Comparison of ENCODE assay signal across 24 cellular contexts in genomic region chr5:147426928-147427327, GRCh38.
DNase-seq lines count a peak whose midpoint lies in the region; ATAC-seq, FAIRE-seq and TF ChIP-seq lines count a peak whose summit lies in the region.
"Had no signal": no experiment of that assay in that cellular context is flagged by ENCODE, and none has a peak within 500 bp of the region (broad histone marks: within the 10 kb centered on the region; RNA-seq: fewer than 3 reads in every experiment).

No MANE protein-coding gene starts in this region.

- intact Hi-C loops in esophagus muscularis mucosa (cut with DNase I), result no loop called here

- peaks cover 21% of the 10 kb centered on the region for H3K79me2 ChIP-seq in osteoblast (ENCODE audit: insufficient read depth, low read length)

- H2AFZ ChIP-seq in osteoblast (ENCODE audit: low read length), result no peak overlapping the region
- H2AFZ ChIP-seq: GM23248 had no signal

- DNase-seq in SK-MEL-5 (ENCODE audit: low read depth, low spot score), result peak; percentile 16
- DNase-seq in esophagus muscularis mucosa (ENCODE audit: extremely low spot score), result no peak
- DNase-seq in osteoblast (ENCODE audit: insufficient read length, low spot score, missing footprints), result no peak
- no peak for DNase-seq in thoracic aorta (ENCODE audit: low spot score)
- DNase-seq in H54 (ENCODE audit: insufficient read length, low spot score), result no peak
- DNase-seq: Calu3; CD8-positive, alpha-beta memory T cell; DMS153; GM23248; Kasumi-1; NCI-H1417; NCI-H1694 treated with DMSO at 0.1 percent for 48 hours; NCI-H2081 treated with DMSO at 0.1 percent for 48 hours; NCI-H2171 treated with DMSO at 0.1 percent for 48 hours; NCI-H524 treated with DMSO at 0.1 percent for 48 hours; NCI-H82 had no signal

- H3K4me3 ChIP-seq in esophagus muscularis mucosa (no peak overlapping the region), osteoblast (ENCODE audit: insufficient read depth, low read length) (no peak overlapping the region), thoracic aorta (no peak overlapping the region)
- H3K4me3 ChIP-seq: GM23248, SJSA1 had no signal

- H3K4me2 ChIP-seq in osteoblast (ENCODE audit: insufficient read depth, low read length), result no peak overlapping the region

- H3K27me3 ChIP-seq in esophagus muscularis mucosa (no peaks in the 10 kb centered on the region), osteoblast (ENCODE audit: insufficient read depth, low read length) (no peaks in the 10 kb centered on the region), thoracic aorta (replicated peaks; ENCODE audit: insufficient read depth) (no peaks in the 10 kb centered on the region)
- H3K27me3 ChIP-seq: SJSA1 had no signal

- H3K36me3 ChIP-seq in esophagus muscularis mucosa (peaks cover 5 to 31% (median 13%) of the 10 kb centered on the region in 4 donors), osteoblast (ENCODE audit: insufficient read depth, low read length) (no peaks in the 10 kb centered on the region), thoracic aorta (peaks cover 6% of the 10 kb centered on the region)

- in situ Hi-C loops in SK-MEL-5 (cut with HindIII; ENCODE audit: low pct_unique_long_range_greater_than_20kb, low sequenced_read_pairs), result no loop called here

- no peak for TF ChIP-seq EP300 in esophagus muscularis mucosa (IDR thresholded peaks at IDR 0.05)

- no peak for TF ChIP-seq POLR2A in esophagus muscularis mucosa (IDR thresholded peaks at IDR 0.05; ENCODE audit: low read depth)
- TF ChIP-seq POLR2A in H54 (IDR thresholded peaks at IDR 0.05; ENCODE audit: low read depth, low read length), result no peak

- ATAC-seq in thoracic aorta (ENCODE audit: insufficient number of reproducible peaks, low FRiP score, low read depth) (no peak), GM18498 (IDR thresholded peaks at IDR 0.05; ENCODE audit: unreplicated experiment) (no peak), HG03571 (IDR thresholded peaks at IDR 0.05; ENCODE audit: unreplicated experiment) (no peak)
- ATAC-seq: HCT116 had no signal

- WGBS in esophagus muscularis mucosa, result 21% methylated on average over 1 of the region's 1 CpG

- H3K4me1 ChIP-seq in esophagus muscularis mucosa (peaks cover 24 to 64% (median 63%) of the 10 kb centered on the region in 4 donors), osteoblast (ENCODE audit: insufficient read depth, low read length) (peaks cover 13% of the 10 kb centered on the region), thoracic aorta (ENCODE audit: control insufficient read depth in 1 of 2, low read depth in 2 of 2) (peaks cover 32 to 61% of the 10 kb centered on the region in 2 donors)

- TF ChIP-seq CTCF in esophagus muscularis mucosa (IDR thresholded peaks at IDR 0.05), result no peak
- no peak for TF ChIP-seq CTCF in osteoblast (IDR thresholded peaks at IDR 0.05; ENCODE audit: extremely low read depth, low read depth, low read length)
- TF ChIP-seq CTCF in thoracic aorta (IDR thresholded peaks at IDR 0.05), result no peak

- H3K27ac ChIP-seq in esophagus muscularis mucosa (replicated peaks in 1 of 4) (peak overlapping the region; percentile 67 to 98 (median 74)), osteoblast (ENCODE audit: low read depth, low read length) (peak overlapping the region; percentile 13), thoracic aorta (peak overlapping the region; percentile 27 to 72)
- H3K27ac ChIP-seq: C4-2B, GM23248, SJSA1 had no signal

- FAIRE-seq in H54 (lab: Jason Lieb, UNC), result no peak
- FAIRE-seq: A204.1, GM12891, GM19239 had no signal

- H3K9me3 ChIP-seq in esophagus muscularis mucosa (no peaks in the 10 kb centered on the region), osteoblast (ENCODE audit: low read depth, low read length) (no peaks in the 10 kb centered on the region), thoracic aorta (no peaks in the 10 kb centered on the region)
- H3K9me3 ChIP-seq: SJSA1 had no signal

- peaks cover 11% of the 10 kb centered on the region for H4K20me1 ChIP-seq in osteoblast (ENCODE audit: insufficient read depth, low read length)

Comparison
In these comparisons a context has a peak if more than half of its experiments do, and no peak if none do; other contexts are left out.
1. H3K27ac ChIP-seq: peak in every context shown above with its lines; median percentile 74 in esophagus muscularis mucosa; 50 in thoracic aorta; 13 in osteoblast.